Comparison of ENCODE assay signal across 12 cellular contexts in genomic region chr15:101024111-101024695, GRCh38.
DNase-seq lines count a peak whose midpoint lies in the region; ATAC-seq and TF ChIP-seq lines count a peak whose summit lies in the region.
"Had no signal": no experiment of that assay in that cellular context is flagged by ENCODE, and none has a peak within 500 bp of the region (broad histone marks: within the 10 kb centered on the region; RNA-seq: fewer than 3 reads in every experiment).

No MANE protein-coding gene starts in this region.

- peak; percentile 30 for DNase-seq in EH (ENCODE audit: low read depth)
- DNase-seq in inferior parietal cortex (ENCODE audit: extremely low spot score), result peak; percentile 23
- DNase-seq in psoas muscle, result no peak
- DNase-seq in GM03348 (ENCODE audit: low spot score), result no peak
- DNase-seq in BE2C, result no peak
- no peak for DNase-seq in NCI-H345 (lab: John Stamatoyannopoulos, UW)
- DNase-seq in stimulated activated CD4-positive, alpha-beta T cell treated with anti-CD3 and anti-CD28 coated beads, Interleukin-12 subunit alpha, Interleukin-12 subunit beta, amount 100 ng/mL, for 4 hours, result no peak
- DNase-seq: activated CD4-positive, CD25-positive, alpha-beta regulatory T cell treated with anti-CD3 and anti-CD28 coated beads, Interleukin-2, amount 50 U/mL, for 72 hours had no signal

- 65 to 69% (median 65%) methylated on average over 11 of the region's 11 CpGs for WGBS in psoas muscle, 3 donors

- ATAC-seq in psoas muscle, result peak in 2 of 4 donors; percentile 28 to 34

- H3K4me1 ChIP-seq in psoas muscle (no peaks in the 10 kb centered on the region), BE2C (no peaks in the 10 kb centered on the region)
- H3K4me1 ChIP-seq: BLaER1 had no signal

- no peak overlapping the region for H3K4me3 ChIP-seq in psoas muscle
- no peak overlapping the region for H3K4me3 ChIP-seq in BE2C (ENCODE audit: low read depth, low read length)
- H3K4me3 ChIP-seq: BLaER1, skin epidermis had no signal

- H3K27me3 Mint-ChIP-seq in brain, result peaks cover 6% of the 10 kb centered on the region
- H3K27me3 Mint-ChIP-seq: stimulated activated naive CD8-positive, alpha-beta T cell treated with anti-CD3 and anti-CD28 coated beads, Interleukin-15, Interleukin-2, amounts not matched to agents 100 ng/mL and 50 ng/mL, for 24 hours had no signal

- TF ChIP-seq CTCF in brain (conservative IDR thresholded peaks at IDR 0.05) (no peak), psoas muscle (IDR thresholded peaks at IDR 0.05) (no peak), BE2C (IDR thresholded peaks at IDR 0.05; ENCODE audit: low read depth, low read length) (no peak)

- no peaks in the 10 kb centered on the region for H3K27me3 ChIP-seq in psoas muscle (ENCODE audit: insufficient read depth in 3 of 3, low read length in 2 of 3)
- H3K27me3 ChIP-seq in BE2C, result no peaks in the 10 kb centered on the region
- H3K27me3 ChIP-seq: BLaER1 had no signal

- H3K27ac ChIP-seq in psoas muscle, result peak overlapping the region; percentile 23
- H3K27ac ChIP-seq: BLaER1 had no signal

- peaks cover 71% of the 10 kb centered on the region for H3K4me1 Mint-ChIP-seq in brain

- H3K27ac Mint-ChIP-seq in brain, result peak overlapping the region in 3 of 5 experiments; percentile 78 to 93 (median 87)
- H3K27ac Mint-ChIP-seq: stimulated activated naive CD8-positive, alpha-beta T cell treated with anti-CD3 and anti-CD28 coated beads, Interleukin-15, Interleukin-2, amounts not matched to agents 100 ng/mL and 50 ng/mL, for 24 hours had no signal

- intact Hi-C loops in psoas muscle (cut with DNase I), result no loop called here

- peaks cover 0 to 6% (median 0%) of the 10 kb centered on the region in 5 experiments for H3K9me3 Mint-ChIP-seq in brain
- H3K9me3 Mint-ChIP-seq: stimulated activated naive CD8-positive, alpha-beta T cell treated with anti-CD3 and anti-CD28 coated beads, Interleukin-15, Interleukin-2, amounts not matched to agents 100 ng/mL and 50 ng/mL, for 24 hours had no signal

- H3K4me3 Mint-ChIP-seq in brain, result peak overlapping the region in 2 of 5 experiments; percentile 6 to 22
- H3K4me3 Mint-ChIP-seq: stimulated activated naive CD8-positive, alpha-beta T cell treated with anti-CD3 and anti-CD28 coated beads, Interleukin-15, Interleukin-2, amounts not matched to agents 100 ng/mL and 50 ng/mL, for 24 hours had no signal

- H3K36me3 Mint-ChIP-seq in brain, result no peaks in the 10 kb centered on the region

- peaks cover 0 to 21% of the 10 kb centered on the region in 2 donors for H3K36me3 ChIP-seq in psoas muscle (ENCODE audit: insufficient read depth in 1 of 2, low read depth in 1 of 2)
- no peaks in the 10 kb centered on the region for H3K36me3 ChIP-seq in BE2C
- H3K36me3 ChIP-seq: BLaER1 had no signal

- H3K9me3 ChIP-seq in psoas muscle (no peaks in the 10 kb centered on the region), BE2C (no peaks in the 10 kb centered on the region)
- H3K9me3 ChIP-seq: BLaER1 had no signal

Comparison
In these comparisons a context has a peak if more than half of its experiments do, and no peak if none do; other contexts are left out.
1. DNase-seq: peak in EH (single experiment) and inferior parietal cortex (single experiment); none in psoas muscle (0 of 2), GM03348 (single experiment), BE2C (single experiment), NCI-H345 (single experiment) and stimulated activated CD4-positive, alpha-beta T cell treated with anti-CD3 and anti-CD28 coated beads, Interleukin-12 subunit alpha, Interleukin-12 subunit beta, amount 100 ng/mL, for 4 hours (single experiment).